ENCODE assay signal across 26 cellular contexts in the genomic region with DNA sequence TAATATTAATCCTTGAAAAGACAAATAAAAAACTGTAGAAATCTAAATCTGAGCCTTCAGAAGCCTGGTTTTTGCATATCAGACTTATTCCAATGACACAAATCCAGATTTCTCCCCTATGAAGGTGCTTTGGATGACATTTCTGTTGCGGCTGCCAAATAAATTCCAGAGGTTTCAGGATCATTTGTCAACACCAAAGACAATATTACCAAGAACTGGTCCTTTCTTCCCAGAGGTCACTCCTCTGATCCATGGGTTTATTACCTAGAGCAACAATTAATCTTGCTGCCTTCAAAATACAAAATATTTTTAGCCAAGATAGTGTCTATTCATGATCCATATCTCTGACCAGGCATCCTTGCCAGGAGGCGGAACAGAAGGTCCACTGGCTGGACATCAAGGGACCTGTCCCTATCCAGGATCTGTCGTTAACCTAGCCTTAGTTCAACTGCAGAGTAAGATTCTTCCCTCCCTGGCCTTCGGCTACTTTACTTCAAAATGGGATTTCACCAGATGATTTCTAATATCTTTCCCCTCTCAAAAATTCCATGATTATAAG. TPM values are rescaled to one million over a fixed set of nuclear protein-coding genes. Genes with fewer than 3 reads are reported as not detected.
"Had no signal": no experiment of that assay in that cellular context is flagged by ENCODE, and none has a peak within 500 bp of the region (broad histone marks: within the 10 kb centered on the region; RNA-seq: fewer than 3 reads in every experiment).

No MANE protein-coding gene starts in this region.

- DNase-seq: activated CD4-positive, alpha-beta T cell treated with anti-CD3 and anti-CD28 coated beads for 48 hours; activated CD4-positive, alpha-beta T cell treated with anti-CD3 and anti-CD28 coated beads, Interleukin-2, amount 50 U/mL, for 48 hours; activated CD4-positive, CD25-positive, alpha-beta regulatory T cell treated with anti-CD3 and anti-CD28 coated beads, Interleukin-2, amount 50 U/mL, for 72 hours; activated CD8-positive, alpha-beta memory T cell treated with anti-CD3 and anti-CD28 coated beads, Interleukin-2, amount 10 ng/mL, durations not matched to agents 7 days and 5 days; activated effector memory CD4-positive, alpha-beta T cell treated with Interleukin-2 at 50 U/mL for 16 hours; activated naive CD4-positive, alpha-beta T cell; activated T-cell treated with anti-CD3 and anti-CD28 coated beads, Interleukin-2, amount 50 U/mL, for 24 hours; aorta; body of pancreas; Kasumi-1; NCI-H1105 treated with DMSO at 0.1 percent for 48 hours; NCI-H1436 treated with DMSO at 0.1 percent for 48 hours; NCI-H187; NCI-H446; NCI-H524; NCI-H774; NK-92 treated with Interleukin-12 subunit alpha and Interleukin-12 subunit beta, amount 100 ng/mL, for 24 hours; OCI-M1; RPMI8226; SW 1271 had no signal

- H3K4me3 Mint-ChIP-seq: activated CD8-positive, alpha-beta memory T cell treated with anti-CD3 and anti-CD28 coated beads, Interleukin-2, amount 10 ng/mL, durations not matched to agents 7 days and 5 days; activated naive CD4-positive, alpha-beta T cell treated with anti-CD3 and anti-CD28 coated beads, Interleukin-2, amount 50 U/mL, for 24 hours; activated T-cell treated with anti-CD3 and anti-CD28 coated beads, Interleukin-2, amount 50 U/mL, for 24 hours; activated T-helper 1 cell treated with anti-CD3 and anti-CD28 coated beads, Interleukin-12 subunit alpha, Interleukin-12 subunit beta, Interleukin-2, Interleukin-4 antibody, amounts not matched to agents 30 ng/mL and 10 ng/mL and 1 ng/mL, durations not matched to agents 14 hours and 24 hours and 36 hours; central memory CD8-positive, alpha-beta T cell; T-helper 2 cell treated with Interferon-gamma antibody and Interleukin-4, amounts not matched to agents 5 μg/mL and 100 μg/mL, for 36 hours had no signal

- H3K4me1 Mint-ChIP-seq: activated naive CD4-positive, alpha-beta T cell treated with anti-CD3 and anti-CD28 coated beads, Interleukin-2, amount 50 U/mL, for 24 hours; central memory CD8-positive, alpha-beta T cell had no signal

- H3K27ac ChIP-seq: body of pancreas, SK-N-MC had no signal

- H3K9me3 Mint-ChIP-seq: activated naive CD4-positive, alpha-beta T cell treated with anti-CD3 and anti-CD28 coated beads, Interleukin-2, amount 50 U/mL, for 24 hours; activated T-cell treated with anti-CD3 and anti-CD28 coated beads, Interleukin-2, amount 50 U/mL, for 24 hours; activated T-helper 1 cell treated with anti-CD3 and anti-CD28 coated beads, Interleukin-12 subunit alpha, Interleukin-12 subunit beta, Interleukin-2, Interleukin-4 antibody, amounts not matched to agents 30 ng/mL and 10 ng/mL and 1 ng/mL, durations not matched to agents 14 hours and 24 hours and 36 hours; central memory CD8-positive, alpha-beta T cell; T-helper 2 cell treated with Interferon-gamma antibody and Interleukin-4, amounts not matched to agents 5 μg/mL and 100 μg/mL, for 36 hours; WTC11 had no signal

- H3K27ac Mint-ChIP-seq: activated CD8-positive, alpha-beta memory T cell treated with anti-CD3 and anti-CD28 coated beads, Interleukin-2, amount 10 ng/mL, durations not matched to agents 7 days and 5 days; activated naive CD4-positive, alpha-beta T cell treated with anti-CD3 and anti-CD28 coated beads, Interleukin-2, amount 50 U/mL, for 24 hours; activated T-cell treated with anti-CD3 and anti-CD28 coated beads, Interleukin-2, amount 50 U/mL, for 24 hours; activated T-helper 1 cell treated with anti-CD3 and anti-CD28 coated beads, Interleukin-12 subunit alpha, Interleukin-12 subunit beta, Interleukin-2, Interleukin-4 antibody, amounts not matched to agents 30 ng/mL and 10 ng/mL and 1 ng/mL, durations not matched to agents 14 hours and 24 hours and 36 hours; T-helper 2 cell treated with Interferon-gamma antibody and Interleukin-4, amounts not matched to agents 5 μg/mL and 100 μg/mL, for 36 hours; WTC11 had no signal

- H3K36me3 Mint-ChIP-seq: activated CD8-positive, alpha-beta memory T cell treated with anti-CD3 and anti-CD28 coated beads, Interleukin-2, amount 10 ng/mL, durations not matched to agents 7 days and 5 days; activated naive CD4-positive, alpha-beta T cell treated with anti-CD3 and anti-CD28 coated beads, Interleukin-2, amount 50 U/mL, for 24 hours; WTC11 had no signal

RNA-seq across cellular contexts. Expression of gene CADM1, which starts 4.9 kb away (rescaled TPM):
- total RNA-seq: activated T-helper 1 cell treated with anti-CD3 and anti-CD28 coated beads, Interleukin-12 subunit alpha, Interleukin-12 subunit beta, Interleukin-2, Interleukin-4 antibody, amounts not matched to agents 30 ng/mL and 10 ng/mL and 1 ng/mL, durations not matched to agents 14 hours and 24 hours and 36 hours had no signal
